Comparison of ENCODE assay signal across 28 cellular contexts in the genomic region with DNA sequence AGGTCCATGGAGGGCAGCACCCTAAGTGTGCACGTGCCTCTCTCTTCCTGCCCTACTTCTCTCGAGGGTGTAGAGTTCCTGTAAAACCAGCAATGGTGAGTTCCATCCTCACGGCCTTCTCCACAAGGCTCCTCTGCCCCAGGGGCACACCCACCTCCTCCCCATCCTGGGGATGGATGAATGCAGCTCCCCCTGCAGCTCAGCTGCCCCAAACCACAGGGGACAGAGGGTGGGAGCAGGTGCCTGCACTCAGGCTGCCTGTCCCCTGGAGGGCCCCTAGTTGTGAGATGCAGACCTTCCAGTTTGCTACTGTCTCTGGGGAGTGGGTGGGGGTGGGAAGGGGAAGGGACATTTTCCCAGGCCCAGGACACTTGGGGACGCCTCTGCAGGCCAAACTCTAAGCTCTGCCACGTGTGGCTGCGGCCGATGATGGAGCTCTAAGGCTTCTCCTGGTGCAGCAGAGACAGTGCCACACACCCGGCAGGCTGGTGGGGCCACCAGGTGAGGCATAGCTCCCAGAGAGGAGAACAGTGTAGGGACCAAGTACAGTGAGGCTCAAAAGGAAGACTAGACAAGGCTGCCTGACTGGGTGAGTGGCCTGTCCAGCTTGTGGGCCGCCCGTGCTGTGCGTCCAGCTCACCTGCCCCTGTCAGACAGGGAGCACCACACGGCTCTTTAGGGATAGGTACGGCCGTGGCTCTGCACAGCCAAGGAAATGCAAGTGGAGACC.
"Had no signal": no experiment of that assay in that cellular context is flagged by ENCODE, and none has a peak within 500 bp of the region (broad histone marks: within the 10 kb centered on the region; RNA-seq: fewer than 3 reads in every experiment).

No MANE protein-coding gene starts in this region.

- H3K36me3 ChIP-seq: colonic mucosa, left lung, lower lobe of right lung, sigmoid colon, thyroid gland had no signal

- H3K9me3 ChIP-seq: body of pancreas, colonic mucosa, left lung, lower lobe of right lung, mucosa of descending colon, sigmoid colon, thyroid gland had no signal

- H3K4me1 ChIP-seq: body of pancreas, colonic mucosa, left lung, lower lobe of right lung, sigmoid colon, thyroid gland had no signal

- H3K27me3 Mint-ChIP-seq: activated B cell treated with CpG ODN at 0.5 μM for 24 hours; activated CD4-positive, alpha-beta T cell treated with anti-CD3 and anti-CD28 coated beads for 36 hours; stimulated activated naive CD8-positive, alpha-beta T cell treated with anti-CD3 and anti-CD28 coated beads, Interleukin-15, Interleukin-2, amounts not matched to agents 100 ng/mL and 50 ng/mL, for 24 hours had no signal

- H3K4me3 ChIP-seq: body of pancreas, colonic mucosa, dorsolateral prefrontal cortex, left lung, lower lobe of right lung, mucosa of descending colon, sigmoid colon, thyroid gland had no signal

- H3K4me3 Mint-ChIP-seq: activated B cell treated with CpG ODN at 0.5 μM for 24 hours; activated CD4-positive, alpha-beta T cell treated with anti-CD3 and anti-CD28 coated beads for 36 hours; activated CD8-positive, alpha-beta T cell treated with anti-CD3 and anti-CD28 coated beads, Interleukin-2, amount 10 ng/mL, durations not matched to agents 7 days and 5 days; activated naive CD8-positive, alpha-beta T cell; effector memory CD8-positive, alpha-beta T cell; natural killer cell treated with Interleukin-12 subunit alpha and Interleukin-12 subunit beta and Interleukin-15 and Interleukin-18, amount 100 ng/mL, for 72 hours; stimulated activated effector memory CD8-positive, alpha-beta T cell treated with anti-CD3 and anti-CD28 coated beads, Interleukin-12 subunit alpha, Interleukin-12 subunit beta, amount 100 ng/mL, for 72 hours; stimulated activated naive CD8-positive, alpha-beta T cell treated with anti-CD3 and anti-CD28 coated beads, Interleukin-15, Interleukin-2, amounts not matched to agents 100 ng/mL and 50 ng/mL, for 24 hours had no signal

- H3K27ac ChIP-seq: body of pancreas, colonic mucosa, dorsolateral prefrontal cortex, left lung, lower lobe of right lung, sigmoid colon, thyroid gland had no signal

- H3K36me3 Mint-ChIP-seq: activated naive CD8-positive, alpha-beta T cell; natural killer cell treated with Interleukin-12 subunit alpha and Interleukin-12 subunit beta and Interleukin-15 and Interleukin-18, amount 100 ng/mL, for 72 hours; stimulated activated effector memory CD8-positive, alpha-beta T cell treated with anti-CD3 and anti-CD28 coated beads, Interleukin-12 subunit alpha, Interleukin-12 subunit beta, amount 100 ng/mL, for 72 hours had no signal

- H3K4me1 Mint-ChIP-seq: activated B cell treated with CpG ODN at 0.5 μM for 24 hours; activated CD4-positive, alpha-beta T cell treated with anti-CD3 and anti-CD28 coated beads for 36 hours had no signal

- ATAC-seq: activated CD4-positive, alpha-beta T cell treated with anti-CD3 and anti-CD28 coated beads for 36 hours; activated CD8-positive, alpha-beta T cell treated with anti-CD3 and anti-CD28 coated beads, Interleukin-2, amount 10 ng/mL, durations not matched to agents 7 days and 5 days; body of pancreas; effector memory CD8-positive, alpha-beta T cell; left lung; mucosa of descending colon had no signal

- H3K27me3 ChIP-seq: body of pancreas, colonic mucosa, dorsolateral prefrontal cortex, left lung, sigmoid colon, thyroid gland had no signal

- DNase-seq: activated B cell treated with CpG ODN at 0.5 μM for 24 hours; activated CD4-positive, alpha-beta T cell treated with anti-CD3 and anti-CD28 coated beads for 36 hours; activated CD8-positive, alpha-beta T cell treated with anti-CD3 and anti-CD28 coated beads, Interleukin-2, amount 10 ng/mL, durations not matched to agents 7 days and 5 days; activated effector memory CD4-positive, alpha-beta T cell treated with Interleukin-2 at 50 U/mL for 16 hours; activated naive CD4-positive, alpha-beta T cell treated with Interleukin-2 at 50 U/mL for 16 hours; anterior cingulate cortex; body of pancreas; cerebellar nuclear complex; colonic mucosa; dorsolateral prefrontal cortex; effector memory CD8-positive, alpha-beta T cell; erythroblast; foreskin fibroblast; hypothalamus; kidney glomerular epithelial cell; lower lobe of right lung; mesenchymal stem cell; mucosa of descending colon; sigmoid colon; small intestine; stimulated activated CD4-positive, alpha-beta T cell treated with anti-CD3 and anti-CD28 coated beads, Interleukin-4, amount 100 ng/mL, for 24 hours; T-helper 2 cell; thyroid gland had no signal

- H3K27ac Mint-ChIP-seq: activated B cell treated with CpG ODN at 0.5 μM for 24 hours; activated CD4-positive, alpha-beta T cell treated with anti-CD3 and anti-CD28 coated beads for 36 hours; activated CD8-positive, alpha-beta T cell treated with anti-CD3 and anti-CD28 coated beads, Interleukin-2, amount 10 ng/mL, durations not matched to agents 7 days and 5 days; activated naive CD8-positive, alpha-beta T cell; effector memory CD8-positive, alpha-beta T cell; natural killer cell treated with Interleukin-12 subunit alpha and Interleukin-12 subunit beta and Interleukin-15 and Interleukin-18, amount 100 ng/mL, for 72 hours; stimulated activated effector memory CD8-positive, alpha-beta T cell treated with anti-CD3 and anti-CD28 coated beads, Interleukin-12 subunit alpha, Interleukin-12 subunit beta, amount 100 ng/mL, for 72 hours; stimulated activated naive CD8-positive, alpha-beta T cell treated with anti-CD3 and anti-CD28 coated beads, Interleukin-15, Interleukin-2, amounts not matched to agents 100 ng/mL and 50 ng/mL, for 24 hours had no signal

- H3K9me3 Mint-ChIP-seq: activated B cell treated with CpG ODN at 0.5 μM for 24 hours; effector memory CD8-positive, alpha-beta T cell; natural killer cell treated with Interleukin-12 subunit alpha and Interleukin-12 subunit beta and Interleukin-15 and Interleukin-18, amount 100 ng/mL, for 72 hours had no signal
